Comparison of ENCODE assay signal across 8 cellular contexts in genomic region chr19:49266409-49266808, GRCh38. TPM values are rescaled to one million over a fixed set of nuclear protein-coding genes. Genes with fewer than 3 reads are reported as not detected.
DNase-seq lines count a peak whose midpoint lies in the region; ATAC-seq, FAIRE-seq and TF ChIP-seq lines count a peak whose summit lies in the region.
"Not testable (repeated sequence)": the region's sequence is repeated elsewhere in the genome, so short reads cannot be mapped to it uniquely, and the experiment has no call there.

No MANE protein-coding gene starts in this region.

- H3K27ac Mint-ChIP-seq in CD4-positive, alpha-beta memory T cell = not testable (repeated sequence)

- CTCF ChIA-PET in CD4-positive, alpha-beta memory T cell (lab: Charles Lee; ENCODE audit: partially characterized antibody) = interaction anchor here (0.6 kb wide), 1 partner anchor 280 kb away, joined by 3 read pairs; no protein-coding TSS in a partner anchor
- CTCF ChIA-PET in OCI-LY7 (lab: Charles Lee; ENCODE audit: unreplicated experiment) = not testable (repeated sequence)
- CTCF ChIA-PET in K562 (lab: Yijun Ruan, JAX; ENCODE audit: low intra/inter-chr PET ratio) = interaction anchor here (0.7 kb wide), 1 partner anchor 177 kb away, joined by 3 read pairs; no protein-coding TSS in a partner anchor

- H3K9me3 ChIP-seq in CD4-positive, alpha-beta memory T cell (ENCODE audit: control insufficient read depth in 1 of 2, low read length in 2 of 2); K562 (replicated peaks; ENCODE audit: control insufficient read depth, insufficient read depth, low read depth, low read length); neural cell (ENCODE audit: low read length): not testable (repeated sequence)
- peaks cover 20% of the 10 kb centered on the region for H3K9me3 ChIP-seq in OCI-LY7 (ENCODE audit: low read length)

- TF ChIP-seq CTCF in OCI-LY7 (conservative IDR thresholded peaks at IDR 0.05; ENCODE audit: low read length) (peak; percentile 77), K562 (IDR thresholded peaks at IDR 0.05 in 2 of 3, conservative IDR thresholded peaks at IDR 0.05 in 1 of 3; ENCODE audit: insufficient read depth in 2 of 3, low read depth in 1 of 3, low read length in 3 of 3) (peak; percentile 58 to 65 (median 65)), neural cell (IDR thresholded peaks at IDR 0.05; ENCODE audit: poor library complexity, severe bottlenecking) (peak; percentile 24)

- DNase-seq in CD4-positive, alpha-beta memory T cell = peak in 3 of 5 donors; percentile 22 to 31 (median 29)
- peak; percentile 35 for DNase-seq in HK-2 (ENCODE audit: unreplicated experiment)
- DNase-seq in OCI-LY7 (ENCODE audit: low spot score) = peak; percentile 60
- DNase-seq in activated CD4-positive, alpha-beta T cell treated with anti-CD3 and anti-CD28 coated beads, Interleukin-2, amount 50 U/mL, for 24 hours (ENCODE audit: low read depth in 1 of 2, low spot score in 1 of 2) = peak; percentile 9 to 21
- peak in 1 of 4 experiments; percentile 56 for DNase-seq in K562 (ENCODE audit: extremely low read depth in 1 of 4, low spot score in 3 of 4)
- DNase-seq in cardiac septum (ENCODE audit: low spot score) = peak; percentile 75
- DNase-seq in stimulated activated CD8-positive, alpha-beta memory T cell treated with anti-CD3 and anti-CD28 coated beads, Interleukin-2, amount 100 ng/mL, for 48 hours (ENCODE audit: low read depth in 2 of 2) = peak; percentile 12 to 44

- not testable (repeated sequence) for H3K9me2 ChIP-seq in OCI-LY7 (ENCODE audit: insufficient read depth, low read length); neural cell (ENCODE audit: insufficient read depth, low read length)

- not testable (repeated sequence) for H3F3A ChIP-seq in neural cell (ENCODE audit: insufficient read depth, low read length, poor library complexity, severe bottlenecking)

- not testable (repeated sequence) for H4K20me1 ChIP-seq in OCI-LY7 (ENCODE audit: insufficient read depth, low read length); K562 (replicated peaks; ENCODE audit: control insufficient read depth, insufficient read depth, low read length); neural cell (ENCODE audit: insufficient read depth)

- peak; percentile 69 for FAIRE-seq in K562 (lab: Jason Lieb, UNC)

- H3K9me1 ChIP-seq in K562 (ENCODE audit: control insufficient read depth, insufficient read depth, low read length) = not testable (repeated sequence)

- not testable (repeated sequence) for TF ChIP-seq EP300 in K562 (IDR thresholded peaks at IDR 0.05; ENCODE audit: low read length); neural cell (conservative IDR thresholded peaks at IDR 0.05; ENCODE audit: poor library complexity, severe bottlenecking)

- not testable (repeated sequence) for H3K27me3 Mint-ChIP-seq in CD4-positive, alpha-beta memory T cell

- not testable (repeated sequence) for TF ChIP-seq POLR2A in K562 (conservative IDR thresholded peaks at IDR 0.05)

- intact Hi-C loops in CD4-positive, alpha-beta memory T cell (cut with micrococcal nuclease) = loop anchor here (1.0 to 2.0 kb wide), 3 partner anchors 62 to 208 kb away; partner anchors contain the start of gene FLT3LG
- intact Hi-C loops in OCI-LY7 (cut with micrococcal nuclease; ENCODE audit: unreplicated experiment) (loop anchor here (1.0 to 2.0 kb wide), 2 partner anchors 124 to 177 kb away; no protein-coding TSS in a partner anchor), K562 (cut with micrococcal nuclease) (loop anchor here (5.0 to 10.0 kb wide), 2 partner anchors 36 to 178 kb away; partner anchors contain the start of gene SLC17A7)
- intact Hi-C loops in cardiac septum (cut with DNase I) = not testable (repeated sequence)

- 9% methylated on average over 11 of the region's 12 CpGs for WGBS in K562 (ENCODE audit: insufficient coverage, low coverage, missing lambda C conversion rate)

- not testable (repeated sequence) for H3K27ac ChIP-seq in CD4-positive, alpha-beta memory T cell (ENCODE audit: low read depth, low read length); OCI-LY7 (ENCODE audit: low read depth, low read length, poor library complexity, severe bottlenecking); K562 (ENCODE audit: extremely low read depth, low read depth, low read length); neural cell (ENCODE audit: low read length)

- in situ Hi-C loops in K562 (cut with MboI) = not testable (repeated sequence)

- H3K36me3 Mint-ChIP-seq in CD4-positive, alpha-beta memory T cell = not testable (repeated sequence)

- H2AFZ ChIP-seq in OCI-LY7 (ENCODE audit: low read length); neural cell (ENCODE audit: low read depth, low read length): not testable (repeated sequence)
- H2AFZ ChIP-seq in K562 (ENCODE audit: low read depth, low read length) = peak overlapping the region; percentile 63; the same call in 1 of the 2 replicates

- H3K27me3 ChIP-seq in CD4-positive, alpha-beta memory T cell (ENCODE audit: insufficient read depth, low read length); K562 (ENCODE audit: control insufficient read depth in 2 of 2, insufficient read depth in 2 of 2, low read length in 2 of 2); neural cell (ENCODE audit: insufficient read depth, low read depth, low read length): not testable (repeated sequence)

- not testable (repeated sequence) for H3K4me1 ChIP-seq in CD4-positive, alpha-beta memory T cell (ENCODE audit: insufficient read depth, low read length); OCI-LY7 (ENCODE audit: insufficient read depth, low read length, poor library complexity, severe bottlenecking); K562 (replicated peaks in 1 of 2; ENCODE audit: control insufficient read depth in 2 of 2, insufficient read depth in 2 of 2, low read length in 2 of 2)

- not testable (repeated sequence) for H3K4me3 ChIP-seq in CD4-positive, alpha-beta memory T cell (ENCODE audit: low read length in 2 of 2); OCI-LY7 (ENCODE audit: low read depth, low read length, poor library complexity, severe bottlenecking); K562; neural cell (ENCODE audit: low read length)

- peaks cover 2 to 55% (median 23%) of the 10 kb centered on the region in 8 donors for H3K9me3 Mint-ChIP-seq in CD4-positive, alpha-beta memory T cell

- H3K4me2 ChIP-seq in OCI-LY7 (ENCODE audit: low read length); neural cell (ENCODE audit: low read length): not testable (repeated sequence)
- peak overlapping the region; percentile 32 for H3K4me2 ChIP-seq in K562 (ENCODE audit: insufficient read depth, low read length)

- POLR2A ChIA-PET in CD4-positive, alpha-beta memory T cell (lab: Charles Lee; ENCODE audit: partially characterized antibody); OCI-LY7 (lab: Charles Lee); K562 (lab: Yijun Ruan, JAX): not testable (repeated sequence)

- TF ChIP-seq RAD21 in K562 (CRISPR knock-in tag; conservative IDR thresholded peaks at IDR 0.05 in 1 of 2, IDR thresholded peaks at IDR 0.05 in 1 of 2) = peak; percentile 57 to 88
- TF ChIP-seq RAD21 in neural cell (conservative IDR thresholded peaks at IDR 0.05) = not testable (repeated sequence)

- not testable (repeated sequence) for H3K4me1 Mint-ChIP-seq in CD4-positive, alpha-beta memory T cell

- BruUV-seq in OCI-LY7 (replicated peaks; lab: Mats Ljungman, UMichigan); K562 (replicated peaks; lab: Mats Ljungman, UMichigan): not testable (repeated sequence)

- not testable (repeated sequence) for H3K79me2 ChIP-seq in OCI-LY7 (ENCODE audit: insufficient read depth, low read depth, low read length); K562 (ENCODE audit: control insufficient read depth, insufficient read depth, low read length); neural cell (replicated peaks; ENCODE audit: insufficient read depth, low read length)

- H3K9ac ChIP-seq in K562 (ENCODE audit: insufficient read depth in 1 of 2, low read depth in 2 of 2, low read length in 2 of 2); neural cell (ENCODE audit: low read length): not testable (repeated sequence)

- H3K36me3 ChIP-seq in CD4-positive, alpha-beta memory T cell (ENCODE audit: insufficient read depth, low read length); OCI-LY7 (ENCODE audit: insufficient read depth, low read length); K562 (ENCODE audit: control insufficient read depth, insufficient read depth, low read length); neural cell (ENCODE audit: insufficient read depth, low read length): not testable (repeated sequence)

- not testable (repeated sequence) for H3K4me3 Mint-ChIP-seq in CD4-positive, alpha-beta memory T cell

- ATAC-seq in K562 = peak; percentile 56; the same call in 1 of the 3 replicates

RNA-seq across cellular contexts. Expression of gene SLC6A16, which starts 58.6 kb away (rescaled TPM):
- 1 to 10 TPM; 4.3 to 5.1 TPM for total RNA-seq in CD4-positive, alpha-beta memory T cell
- polyA plus RNA-seq in CD4-positive, alpha-beta memory T cell = 1 to 10 TPM; 1.1 to 1.8 TPM
- total RNA-seq in OCI-LY7 (2014; rRNA removed; shearing (Covaris generic)) = 2.5 and 2.8 TPM in 2 replicates
- total RNA-seq in OCI-LY7 (2022) (15.8 and 21.7 TPM in 2 replicates), K562 (2014; rRNA removed) (0.05 TPM in 1 of 2 replicates, not detected in the other), K562 (2014; rRNA removed; fragmentation: Illumina TruSeq; extraction: Trizol) (0.35 and 0.36 TPM in 2 replicates), K562 (2015; rRNA removed; fragmentation: Illumina TruSeq; extraction: Trizol) (0.15 and 0.22 TPM in 2 replicates), K562 (2021) (0.67 and 0.95 TPM in 2 replicates), cardiac septum (0.67 TPM)
- 2.9 and 6.2 TPM in 2 replicates for total RNA-seq in K562 (2011; cell fraction: chromatin; rRNA removed; ENCODE audit: low replicate concordance)
- total RNA-seq in K562 (2011; cell fraction: nucleolus; rRNA removed) = 2.0 and 2.6 TPM in 2 replicates
- total RNA-seq in K562 (2011; cell fraction: nucleoplasm; rRNA removed) = 3.0 and 3.2 TPM in 2 replicates
- polyA plus RNA-seq in K562 (2011; rRNA removed) (0.37 and 0.52 TPM in 2 replicates), K562 (2014; fragmentation: Illumina TruSeq; extraction: Trizol) (0.09 and 0.48 TPM in 2 replicates), K562 (2014; fragmentation: Nextera tagmentation; extraction: Ambion mirVana) (under 1 TPM; 0.35 to 0.46 TPM), K562 (2014; rRNA removed) (0.66 and 0.80 TPM in 2 replicates), neural cell (not detected in 2 replicates)
- 0.27 and 0.30 TPM in 2 replicates for polyA plus RNA-seq in K562 (2011; cell fraction: cytosol; rRNA removed)
- polyA plus RNA-seq in K562 (2011; cell fraction: nucleus; rRNA removed) = 1.4 and 1.6 TPM in 2 replicates
- 0.37 and 0.76 TPM in 2 replicates for polyA plus RNA-seq in K562 (2012)
- polyA minus RNA-seq in K562 (2011; rRNA and poly(A)+ RNA removed) = 0.27 and 1.1 TPM in 2 replicates
- polyA minus RNA-seq in K562 (2011; cell fraction: cytosol; rRNA and poly(A)+ RNA removed) = 0.38 TPM in 1 of 2 replicates, not detected in the other
- 0.40 and 0.44 TPM in 2 replicates for polyA minus RNA-seq in K562 (2011; cell fraction: nucleus; rRNA and poly(A)+ RNA removed)
- polyA minus RNA-seq in neural cell = not detected in 2 replicates

Comparison
In these comparisons a context has a peak if more than half of its experiments do, and no peak if none do; other contexts are left out.
1. CTCF ChIP-seq: peak in every context shown above with its lines; median percentile 77 in OCI-LY7; 65 in K562; 24 in neural cell.